In genomic region chr17:75498726-75499213, GRCh38 we compare ENCODE assay signal across 10 cellular contexts. TPM values are rescaled to one million over a fixed set of nuclear protein-coding genes. Genes with fewer than 3 reads are reported as not detected.
A peak's percentile ranks its signal among the peaks of the same experiment; 100 is the strongest.
DNase-seq lines count a peak whose midpoint lies in the region; ATAC-seq and TF ChIP-seq lines count a peak whose summit lies in the region.
"Had no signal": no experiment of that assay in that cellular context is flagged by ENCODE, and none has a peak within 500 bp of the region (broad histone marks: within the 10 kb centered on the region; RNA-seq: fewer than 3 reads in every experiment).

No MANE protein-coding gene starts in this region.

- no peak overlapping the region for H3K4me3 Mint-ChIP-seq in chondrocyte (ENCODE audit: unreplicated experiment)
- H3K4me3 Mint-ChIP-seq: stimulated activated effector memory CD8-positive, alpha-beta T cell treated with anti-CD3 and anti-CD28 coated beads, Interleukin-12 subunit alpha, Interleukin-12 subunit beta, amount 100 ng/mL, for 72 hours had no signal

- H3K9me3 Mint-ChIP-seq in chondrocyte (ENCODE audit: low read depth): no peaks in the 10 kb centered on the region
- H3K9me3 Mint-ChIP-seq: stimulated activated effector memory CD8-positive, alpha-beta T cell treated with anti-CD3 and anti-CD28 coated beads, Interleukin-12 subunit alpha, Interleukin-12 subunit beta, amount 100 ng/mL, for 72 hours had no signal

- H3K27ac Mint-ChIP-seq in chondrocyte (ENCODE audit: unreplicated experiment): peak overlapping the region; percentile 12

- TF ChIP-seq CTCF in chondrocyte (IDR thresholded peaks at IDR 0.05): no peak
- no peak for TF ChIP-seq CTCF in omental fat pad (IDR thresholded peaks at IDR 0.05)

- peak; percentile 6 for ATAC-seq in omental fat pad (ENCODE audit: low FRiP score)
- ATAC-seq: stimulated activated effector memory CD8-positive, alpha-beta T cell treated with anti-CD3 and anti-CD28 coated beads, Interleukin-12 subunit alpha, Interleukin-12 subunit beta, amount 100 ng/mL, for 72 hours had no signal

- H3K4me3 ChIP-seq in Jurkat, Clone E6-1 (ENCODE audit: low read length): peak overlapping the region; percentile 35

- H3K27me3 Mint-ChIP-seq in chondrocyte (ENCODE audit: low read depth): no peaks in the 10 kb centered on the region

- no peaks in the 10 kb centered on the region for H3K4me1 Mint-ChIP-seq in chondrocyte (ENCODE audit: low read depth)
- H3K4me1 Mint-ChIP-seq: stimulated activated effector memory CD8-positive, alpha-beta T cell treated with anti-CD3 and anti-CD28 coated beads, Interleukin-12 subunit alpha, Interleukin-12 subunit beta, amount 100 ng/mL, for 72 hours had no signal

- DNase-seq in Jurkat, Clone E6-1 (ENCODE audit: low read depth, low spot score): no peak
- DNase-seq in chondrocyte (ENCODE audit: low spot score) (no peak), omental fat pad (ENCODE audit: low spot score) (no peak), KG1 (lab: John Stamatoyannopoulos, UW) (no peak), NCI-H748 (lab: John Stamatoyannopoulos, UW; ENCODE audit: unreplicated experiment) (no peak), CD1c-positive myeloid dendritic cell (ENCODE audit: extremely low spot score) (no peak)
- DNase-seq: activated CD4-positive, CD25-positive, alpha-beta regulatory T cell treated with anti-CD3 and anti-CD28 coated beads, Interleukin-2, amount 50 U/mL, for 72 hours; hippocampal formation; stimulated activated CD4-positive, alpha-beta T cell treated with anti-CD3 and anti-CD28 coated beads, Interleukin-12 subunit alpha, Interleukin-12 subunit beta, amount 100 ng/mL, for 4 hours had no signal

- H3K36me3 Mint-ChIP-seq in chondrocyte (ENCODE audit: low read depth): peaks cover 7% of the 10 kb centered on the region

RNA-seq across cellular contexts. Expression of gene CASKIN2, which starts 16.6 kb away (rescaled TPM):
- 11.1 TPM for polyA plus RNA-seq in Jurkat, Clone E6-1 (2012; ENCODE audit: insufficient read depth, insufficient read length)
- total RNA-seq in chondrocyte (27.1 to 30.4 TPM (median 30.3 TPM) in 3 replicates), omental fat pad (10 to 100 TPM in 3 of 4 donors, 1 to 10 TPM in 1; 6.7 to 61.5 (median 23.9) TPM)

RNA-seq across cellular contexts. Expression of gene TSEN54, which starts 17.6 kb away (rescaled TPM):
- polyA plus RNA-seq in Jurkat, Clone E6-1 (2012; ENCODE audit: insufficient read depth, insufficient read length): 77.0 TPM
- total RNA-seq in chondrocyte: 11.0 to 14.6 TPM (median 12.2 TPM) in 3 replicates
- total RNA-seq in omental fat pad: 10 to 100 TPM in 3 of 4 donors, 1 to 10 TPM in 1; 9.4 to 33.3 (median 14.9) TPM

RNA-seq across cellular contexts. Expression of gene LLGL2, which starts 26.7 kb away (rescaled TPM):
- not detected for polyA plus RNA-seq in Jurkat, Clone E6-1 (2012; ENCODE audit: insufficient read depth, insufficient read length)
- total RNA-seq in chondrocyte (1.4 to 1.8 TPM (median 1.5 TPM) in 3 replicates), omental fat pad (10 to 100 TPM in 1 of 4 donors, 1 to 10 TPM in 3; 5.4 to 10.4 (median 6.7) TPM)

RNA-seq across cellular contexts. Expression of gene TMEM94, which starts 42.3 kb away (rescaled TPM):
- polyA plus RNA-seq in Jurkat, Clone E6-1 (2012; ENCODE audit: insufficient read depth, insufficient read length): 52.7 TPM
- 45.6 to 52.3 TPM (median 49.5 TPM) in 3 replicates for total RNA-seq in chondrocyte
- total RNA-seq in omental fat pad: 10 to 100 TPM; 27.9 to 66.0 (median 46.1) TPM
